Comparison of ENCODE assay signal across 9 cellular contexts in the genomic region with DNA sequence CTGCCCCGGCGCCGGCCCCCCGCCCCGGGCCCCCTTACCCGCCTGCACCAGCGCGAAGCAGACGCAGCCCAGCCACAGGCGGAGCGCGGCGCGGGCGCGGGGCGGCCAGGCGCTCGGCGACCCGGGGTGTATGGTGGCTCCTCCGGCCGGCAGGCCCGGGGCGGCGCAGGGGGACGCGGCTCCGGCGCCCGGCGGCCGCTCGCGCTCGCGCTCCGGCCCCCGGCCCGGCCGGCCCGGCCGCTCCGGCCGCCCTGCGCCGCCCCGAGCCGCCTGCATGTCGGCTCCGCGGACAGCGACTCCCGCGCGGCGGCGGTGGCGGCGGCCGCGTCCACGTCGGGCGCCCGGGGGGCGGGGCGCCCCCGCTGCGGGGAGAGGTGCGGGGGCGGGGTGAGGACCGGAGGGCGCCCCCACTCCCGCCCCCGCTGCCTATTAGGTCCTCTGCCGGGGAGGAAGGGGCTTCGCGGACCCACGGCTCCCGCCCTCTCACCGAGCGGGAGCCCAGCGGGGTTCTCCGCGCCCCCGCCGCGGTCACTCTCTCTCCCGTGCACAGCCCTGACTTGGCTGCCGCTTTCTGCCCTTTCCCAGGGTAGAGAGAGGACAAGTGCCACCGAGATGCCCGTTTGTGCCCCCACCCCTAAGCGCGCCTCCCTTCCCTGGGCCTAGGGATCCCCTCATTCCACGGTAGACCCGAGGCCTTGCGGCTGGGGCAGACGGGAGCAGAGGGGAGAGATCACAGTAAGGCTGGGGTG. TPM values are rescaled to one million over a fixed set of nuclear protein-coding genes. Genes with fewer than 3 reads are reported as not detected.
DNase-seq lines count a peak whose midpoint lies in the region; TF ChIP-seq lines count a peak whose summit lies in the region.
"Had no signal": no experiment of that assay in that cellular context is flagged by ENCODE, and none has a peak within 500 bp of the region (broad histone marks: within the 10 kb centered on the region; RNA-seq: fewer than 3 reads in every experiment).

Gene FNDC5, minus strand, starts transcription at position 298 of the 749 bp plus-strand sequence.

- DNase-seq in NCI-H1092 treated with DMSO at 0.1 percent for 48 hours (lab: John Stamatoyannopoulos, UW) (peak; percentile 37), mucosa of gallbladder (ENCODE audit: low spot score) (no peak), NCI-H2171 (lab: John Stamatoyannopoulos, UW) (no peak), SKM-1 treated with dmso at 0.1 percent for 144 hours (lab: John Stamatoyannopoulos, UW; ENCODE audit: unreplicated experiment) (no peak), GM10248 (ENCODE audit: extremely low spot score) (no peak)

- H3K4me3 ChIP-seq in BLaER1 treated with 17β-estradiol and CSF1 and Interleukin-3, amounts not matched to agents 10 nM and 100 nM: peak within 1 kb of the TSS; percentile 29 to 64 (median 46); a peak in 19 of 20 replicates
- H3K4me3 ChIP-seq in endocrine pancreas (ENCODE audit: control insufficient read depth, insufficient read depth, low read length) (peak within 1 kb of the TSS; percentile 4), muscle layer of duodenum (ENCODE audit: low read depth in 1 of 2, low read length in 2 of 2) (peak within 1 kb of the TSS; percentile 49 to 57)

- H3K9me3 ChIP-seq in BLaER1 treated with 17β-estradiol and CSF1 and Interleukin-3, amounts not matched to agents 10 nM and 100 nM (replicated peaks in 1 of 11): no peaks in the 10 kb centered on the region
- no peaks in the 10 kb centered on the region for H3K9me3 ChIP-seq in endocrine pancreas (ENCODE audit: control insufficient read depth, low read length)
- H3K9me3 ChIP-seq in muscle layer of duodenum (ENCODE audit: control insufficient read depth in 1 of 2, low read length in 2 of 2): no peaks in the 10 kb centered on the region

- 0 out of 22 replicates have a peak within 1 kb of the TSS, but pooled peaks of 1 of the 11 experiments have one; percentile 44 for H3K27ac ChIP-seq in BLaER1 treated with 17β-estradiol and CSF1 and Interleukin-3, amounts not matched to agents 10 nM and 100 nM
- no peak within 1 kb of the TSS for H3K27ac ChIP-seq in muscle layer of duodenum (ENCODE audit: low read length)
- H3K27ac ChIP-seq: epithelial cell of prostate had no signal

- H4K20me1 ChIP-seq in BLaER1 treated with 17β-estradiol and CSF1 and Interleukin-3, amounts not matched to agents 10 nM and 100 nM: peaks cover 0 to 49% (median 27%) of the 10 kb centered on the region in 11 experiments; a peak in 18 of 22 replicates

- peaks cover 10 to 48% (median 40%) of the 10 kb centered on the region in 10 experiments; a peak in 19 of 20 replicates for H3K4me1 ChIP-seq in BLaER1 treated with 17β-estradiol and CSF1 and Interleukin-3, amounts not matched to agents 10 nM and 100 nM
- no peaks in the 10 kb centered on the region for H3K4me1 ChIP-seq in endocrine pancreas (ENCODE audit: control insufficient read depth, insufficient read depth, low read length)
- peaks cover 0 to 23% of the 10 kb centered on the region in 2 donors for H3K4me1 ChIP-seq in muscle layer of duodenum (ENCODE audit: control insufficient read depth in 1 of 2, insufficient read depth in 2 of 2, low read length in 2 of 2)

- H3K36me3 ChIP-seq in BLaER1 treated with 17β-estradiol and CSF1 and Interleukin-3, amounts not matched to agents 10 nM and 100 nM: peaks cover 0 to 14% (median 0%) of the 10 kb centered on the region in 11 experiments; a peak in 4 of 22 replicates
- H3K36me3 ChIP-seq in endocrine pancreas (ENCODE audit: control insufficient read depth, insufficient read depth, low read length): no peaks in the 10 kb centered on the region
- H3K36me3 ChIP-seq in muscle layer of duodenum (ENCODE audit: control insufficient read depth in 1 of 2, insufficient read depth in 2 of 2, low read length in 2 of 2): no peaks in the 10 kb centered on the region

- peaks cover 37 to 54% (median 44%) of the 10 kb centered on the region in 11 experiments for H3K27me3 ChIP-seq in BLaER1 treated with 17β-estradiol and CSF1 and Interleukin-3, amounts not matched to agents 10 nM and 100 nM
- H3K27me3 ChIP-seq in endocrine pancreas (ENCODE audit: control insufficient read depth, insufficient read depth, low read length) (no peaks in the 10 kb centered on the region), muscle layer of duodenum (ENCODE audit: low read depth, low read length) (peaks cover 10% of the 10 kb centered on the region)

- H3K4me2 ChIP-seq in BLaER1 treated with 17β-estradiol and CSF1 and Interleukin-3, amounts not matched to agents 10 nM and 100 nM: peak within 1 kb of the TSS; percentile 73 to 95 (median 84)

- no peak for TF ChIP-seq CTCF in GM10248 (IDR thresholded peaks at IDR 0.05; ENCODE audit: control extremely low read depth, extremely low read depth, low read depth, missing control alignments)

- H3K9ac ChIP-seq in BLaER1 treated with 17β-estradiol and CSF1 and Interleukin-3, amounts not matched to agents 10 nM and 100 nM: peak within 1 kb of the TSS in 4 of 11 experiments; percentile 13 to 39 (median 26); a peak in 5 of 22 replicates
- peak within 1 kb of the TSS; percentile 42 for H3K9ac ChIP-seq in endocrine pancreas (ENCODE audit: control insufficient read depth, insufficient read depth, low read length)

- POLR2A ChIA-PET in GM10248 (lab: Yijun Ruan, JAX): no interaction called here

- CTCF ChIA-PET in GM10248 (lab: Yijun Ruan, JAX): interaction anchor here (0.6 to 7.0 kb wide), 16 partner anchors 8 to 470 kb away, joined by 3 to 51 read pairs (median 6); no protein-coding TSS in a partner anchor

RNA-seq across cellular contexts. Expression of gene FNDC5, which starts in this region (rescaled TPM):
- total RNA-seq in mucosa of gallbladder: 8.4 TPM
